34 cellular contexts compared by ENCODE assay signal in genomic region chr4:100067255-100067654, GRCh38.
"Had no signal": no experiment of that assay in that cellular context is flagged by ENCODE, and none has a peak within 500 bp of the region (broad histone marks: within the 10 kb centered on the region; RNA-seq: fewer than 3 reads in every experiment).

No MANE protein-coding gene starts in this region.

- H3K36me3 ChIP-seq: MG63 had no signal

- H3K9ac ChIP-seq: KMS-11 had no signal

- DNase-seq: Karpas-422, Kasumi-1, MG63, MM.1S, MV-4-11, NCI-H1048, NCI-H1092, NCI-H1092 treated with DMSO at 0.1 percent for 48 hours, NCI-H1105, NCI-H1105 treated with DMSO at 0.1 percent for 48 hours, NCI-H1417, NCI-H1417 treated with DMSO at 0.1 percent for 48 hours, NCI-H1436, NCI-H1436 treated with DMSO at 0.1 percent for 48 hours, NCI-H146, NCI-H1694, NCI-H1694 treated with DMSO at 0.1 percent for 48 hours, NCI-H187, NCI-H187 treated with DMSO at 0.1 percent for 48 hours, NCI-H1930, NCI-H2029, NCI-H2029 treated with DMSO at 0.1 percent for 48 hours, NCI-H2081, NCI-H2081 treated with DMSO at 0.1 percent for 48 hours, NCI-H2107, NCI-H2171, NCI-H2171 treated with DMSO at 0.1 percent for 48 hours, NCI-H2227 treated with DMSO at 0.1 percent for 48 hours, NCI-H226, NCI-H345, NCI-H446, NCI-H446 treated with DMSO at 0.1 percent for 48 hours, NCI-H510A had no signal

- H3K9me3 ChIP-seq: MG63 had no signal

- H3K4me2 ChIP-seq: KMS-11 had no signal

- H3K27me3 ChIP-seq: MG63 had no signal

- H3K27ac ChIP-seq: KMS-11 had no signal

- H3K4me3 ChIP-seq: MG63 had no signal
